8 cellular contexts compared by ENCODE assay signal in the genomic region with DNA sequence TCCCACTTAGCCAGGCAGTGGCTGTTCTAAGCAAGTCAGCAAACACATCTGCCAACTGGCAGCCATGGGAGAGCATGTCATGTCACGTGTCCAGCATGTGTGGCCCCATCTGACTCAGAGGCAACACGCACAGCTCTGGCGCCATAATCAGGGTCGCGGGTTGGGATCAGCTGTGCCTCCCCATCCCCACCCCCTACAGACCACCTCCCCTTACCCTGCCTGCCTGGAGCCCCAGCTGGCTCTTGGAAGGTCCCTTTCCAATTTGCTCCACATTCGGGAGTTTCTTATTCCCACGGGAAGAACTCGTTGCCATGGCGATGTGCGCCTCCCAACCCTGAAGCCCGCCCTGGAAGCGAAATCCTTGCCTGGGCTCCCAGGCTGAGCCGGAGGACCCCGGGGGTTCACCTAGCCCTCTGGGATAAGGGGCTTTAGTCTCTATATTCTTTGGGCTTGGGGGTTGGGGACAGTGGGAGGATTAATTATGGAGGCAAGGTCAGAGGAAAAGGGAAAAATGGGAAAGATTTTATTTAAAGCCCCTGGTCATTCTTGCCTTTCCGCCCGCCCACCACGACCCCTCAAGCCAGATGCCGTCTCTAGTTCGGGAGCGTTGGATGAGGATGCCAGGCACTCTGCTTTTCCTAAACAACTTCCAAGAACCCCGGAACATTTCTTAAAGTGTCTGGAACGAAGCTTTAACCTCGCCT.
DNase-seq lines count a peak whose midpoint lies in the region; ATAC-seq and TF ChIP-seq lines count a peak whose summit lies in the region.

No MANE protein-coding gene starts in this region.

- H3K9me3 ChIP-seq in muscle layer of colon (ENCODE audit: low read length) (no peaks in the 10 kb centered on the region), uterus (no peaks in the 10 kb centered on the region)

- H3K4me1 ChIP-seq in muscle layer of colon (ENCODE audit: insufficient read depth, low read length) (peaks cover 49% of the 10 kb centered on the region), uterus (peaks cover 0 to 9% of the 10 kb centered on the region in 2 donors)

- intact Hi-C loops in uterus (cut with DNase I; ENCODE audit: low total_unique reads) = loop anchor here (2.0 kb wide), 1 partner anchor 570 kb away; no protein-coding TSS in a partner anchor

- no peak for TF ChIP-seq POLR2A in uterus (IDR thresholded peaks at IDR 0.05)

- peaks cover 9% of the 10 kb centered on the region for H3K4me1 Mint-ChIP-seq in T-helper 2 cell treated with Interferon-gamma antibody and Interleukin-4, amounts not matched to agents 5 μg/mL and 100 μg/mL, for 36 hours (ENCODE audit: low read depth)

- no peaks in the 10 kb centered on the region for H3K27me3 Mint-ChIP-seq in T-helper 2 cell treated with Interferon-gamma antibody and Interleukin-4, amounts not matched to agents 5 μg/mL and 100 μg/mL, for 36 hours (ENCODE audit: low read depth)

- no peak overlapping the region for H3K27ac Mint-ChIP-seq in T-helper 2 cell treated with Interferon-gamma antibody and Interleukin-4, amounts not matched to agents 5 μg/mL and 100 μg/mL, for 36 hours

- H3K4me3 ChIP-seq in H7 (ENCODE audit: insufficient read depth, low read depth, low read length) (peak overlapping the region; percentile 74), muscle layer of colon (ENCODE audit: low read depth in 1 of 2, low read length in 2 of 2) (peak overlapping the region; percentile 53 to 70), uterus (peak overlapping the region; percentile 49 to 57)

- peak overlapping the region; percentile 64 for H3K4me3 Mint-ChIP-seq in T-helper 2 cell treated with Interferon-gamma antibody and Interleukin-4, amounts not matched to agents 5 μg/mL and 100 μg/mL, for 36 hours

- peak overlapping the region; percentile 92 for H3K27ac ChIP-seq in muscle layer of colon (ENCODE audit: low read depth, low read length)
- H3K27ac ChIP-seq in uterus = peak overlapping the region; percentile 85 to 96

- TF ChIP-seq CTCF in uterus (IDR thresholded peaks at IDR 0.05) = no peak

- no peaks in the 10 kb centered on the region; the same call in 1 of the 2 replicates for H3K27me3 ChIP-seq in H7 (ENCODE audit: control insufficient read depth, insufficient read depth, low read length)
- no peaks in the 10 kb centered on the region for H3K27me3 ChIP-seq in muscle layer of colon (ENCODE audit: control insufficient read depth in 1 of 2, insufficient read depth in 2 of 2, low read length in 2 of 2)
- H3K27me3 ChIP-seq in uterus = no peaks in the 10 kb centered on the region

- H3K36me3 ChIP-seq in H7 (replicated peaks; ENCODE audit: control insufficient read depth, insufficient read depth, low read length) (no peaks in the 10 kb centered on the region), muscle layer of colon (ENCODE audit: insufficient read depth, low read length) (no peaks in the 10 kb centered on the region), uterus (no peaks in the 10 kb centered on the region)

- H3K36me3 Mint-ChIP-seq in T-helper 2 cell treated with Interferon-gamma antibody and Interleukin-4, amounts not matched to agents 5 μg/mL and 100 μg/mL, for 36 hours (ENCODE audit: low read depth) = no peaks in the 10 kb centered on the region

- H3K9ac ChIP-seq in muscle layer of colon (ENCODE audit: low read length) = peak overlapping the region; percentile 96

- DNase-seq in Ammon's horn (ENCODE audit: low spot score) = peak; percentile 75
- peak; percentile 74 for DNase-seq in H7
- no peak for DNase-seq in T-helper 2 cell treated with Interferon-gamma antibody and Interleukin-4, amounts not matched to agents 5 μg/mL and 100 μg/mL, for 36 hours (ENCODE audit: low spot score)
- peak; percentile 89 for DNase-seq in fibroblast of gingiva (ENCODE audit: low read depth)
- peak; percentile 90 for DNase-seq in uterus
- no peak for DNase-seq in cerebellar nuclear complex (lab: John Stamatoyannopoulos, UW)

- ATAC-seq in HG02610 (IDR thresholded peaks at IDR 0.05; ENCODE audit: unreplicated experiment) = no peak

- H3K9me3 Mint-ChIP-seq in T-helper 2 cell treated with Interferon-gamma antibody and Interleukin-4, amounts not matched to agents 5 μg/mL and 100 μg/mL, for 36 hours = no peaks in the 10 kb centered on the region

Comparison
In these comparisons a context has a peak if more than half of its experiments do, and no peak if none do; other contexts are left out.
1. DNase-seq: peak in Ammon's horn (single experiment), H7 (single experiment), fibroblast of gingiva (single experiment) and uterus (2 of 2); none in T-helper 2 cell treated with Interferon-gamma antibody and Interleukin-4, amounts not matched to agents 5 μg/mL and 100 μg/mL, for 36 hours (single experiment) and cerebellar nuclear complex (0 of 2).
2. Peak in every context shown above with its lines, with median percentiles within 50 percentile points of each other: H3K4me3 ChIP-seq.